In the genomic region with DNA sequence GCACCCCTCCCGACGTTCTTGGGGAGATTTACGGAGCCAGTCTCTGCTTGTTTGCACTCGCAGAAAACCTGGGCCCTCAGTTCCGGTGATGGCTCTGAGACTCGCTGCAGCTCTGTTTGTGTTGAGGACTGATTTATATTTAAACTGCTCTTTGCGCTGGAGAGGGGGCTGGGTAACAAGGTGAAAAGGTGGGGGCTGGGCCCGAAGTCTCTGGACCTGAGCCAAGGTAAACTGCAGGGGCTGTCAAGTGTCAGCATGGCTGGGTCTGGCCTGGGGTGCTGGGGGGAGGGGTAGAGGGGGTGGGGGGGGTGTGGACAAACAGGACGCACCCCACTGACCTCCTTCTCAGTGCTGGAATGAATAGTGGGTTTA, we compare ENCODE assay signal across 1 cellular context.
A peak's percentile ranks its signal among the peaks of the same experiment; 100 is the strongest.
TF ChIP-seq lines count a peak whose summit lies in the region.

No MANE protein-coding gene starts in this region.

TF ChIP-seq in HepG2, 621 proteins besides CTCF, POLR2A, EP300 and RAD21 (continued from another document):
- 0 out of 2 replicates have a peak, but pooled peaks have one; percentile 30 for TF ChIP-seq NR2F2 (IDR thresholded peaks at IDR 0.05; ENCODE audit: borderline replicate concordance, low read depth)
- no peak for TF ChIP-seq SNRNP70 (IDR thresholded peaks at IDR 0.05; ENCODE audit: low read depth, low read length)
- TF ChIP-seq MED1 (CRISPR knock-in tag; IDR thresholded peaks at IDR 0.05), result peak; percentile 48
- peak; percentile 15; the same call in 1 of the 2 replicates for TF ChIP-seq TCF7 (IDR thresholded peaks at IDR 0.05; ENCODE audit: low read depth)
- TF ChIP-seq SIX4 (CRISPR knock-in tag; IDR thresholded peaks at IDR 0.05), result no peak
- peak; percentile 52; the same call in 1 of the 2 replicates for TF ChIP-seq SOX13 (IDR thresholded peaks at IDR 0.05)
- TF ChIP-seq SOX13 (CRISPR knock-in tag; conservative IDR thresholded peaks at IDR 0.05 in 1 of 2, IDR thresholded peaks at IDR 0.05 in 1 of 2), result 0 out of 4 replicates have a peak, but pooled peaks of 1 of the 2 experiments have one; percentile 12
- TF ChIP-seq GFI1 (CRISPR knock-in tag; IDR thresholded peaks at IDR 0.05; ENCODE audit: borderline replicate concordance), result peak; percentile 81
- peak; percentile 45; the same call in 1 of the 2 replicates for TF ChIP-seq PITX1 (CRISPR knock-in tag; IDR thresholded peaks at IDR 0.05)
- peak; percentile 48; the same call in 1 of the 2 replicates for TF ChIP-seq GATAD2A (CRISPR knock-in tag; IDR thresholded peaks at IDR 0.05)
- no peak for TF ChIP-seq HDAC6 (IDR thresholded peaks at IDR 0.05; ENCODE audit: low read depth, low read length)
- peak; percentile 68 for TF ChIP-seq FOXA3 (CRISPR knock-in tag; IDR thresholded peaks at IDR 0.05)
- TF ChIP-seq SALL1 (CRISPR knock-in tag; IDR thresholded peaks at IDR 0.05), result peak; percentile 62
- 0 out of 2 replicates have a peak, but pooled peaks have one; percentile 35 for TF ChIP-seq KLF12 (CRISPR knock-in tag; IDR thresholded peaks at IDR 0.05; ENCODE audit: borderline replicate concordance)
- TF ChIP-seq MAX (IDR thresholded peaks at IDR 0.05), result peak; percentile 21; the same call in 1 of the 2 replicates
- TF ChIP-seq RXRB (CRISPR knock-in tag; IDR thresholded peaks at IDR 0.05; ENCODE audit: borderline replicate concordance), result 0 out of 2 replicates have a peak, but pooled peaks have one; percentile 9
- no peak for TF ChIP-seq CHCHD3 (CRISPR knock-in tag; IDR thresholded peaks at IDR 0.05)
- TF ChIP-seq, protein P1, sequence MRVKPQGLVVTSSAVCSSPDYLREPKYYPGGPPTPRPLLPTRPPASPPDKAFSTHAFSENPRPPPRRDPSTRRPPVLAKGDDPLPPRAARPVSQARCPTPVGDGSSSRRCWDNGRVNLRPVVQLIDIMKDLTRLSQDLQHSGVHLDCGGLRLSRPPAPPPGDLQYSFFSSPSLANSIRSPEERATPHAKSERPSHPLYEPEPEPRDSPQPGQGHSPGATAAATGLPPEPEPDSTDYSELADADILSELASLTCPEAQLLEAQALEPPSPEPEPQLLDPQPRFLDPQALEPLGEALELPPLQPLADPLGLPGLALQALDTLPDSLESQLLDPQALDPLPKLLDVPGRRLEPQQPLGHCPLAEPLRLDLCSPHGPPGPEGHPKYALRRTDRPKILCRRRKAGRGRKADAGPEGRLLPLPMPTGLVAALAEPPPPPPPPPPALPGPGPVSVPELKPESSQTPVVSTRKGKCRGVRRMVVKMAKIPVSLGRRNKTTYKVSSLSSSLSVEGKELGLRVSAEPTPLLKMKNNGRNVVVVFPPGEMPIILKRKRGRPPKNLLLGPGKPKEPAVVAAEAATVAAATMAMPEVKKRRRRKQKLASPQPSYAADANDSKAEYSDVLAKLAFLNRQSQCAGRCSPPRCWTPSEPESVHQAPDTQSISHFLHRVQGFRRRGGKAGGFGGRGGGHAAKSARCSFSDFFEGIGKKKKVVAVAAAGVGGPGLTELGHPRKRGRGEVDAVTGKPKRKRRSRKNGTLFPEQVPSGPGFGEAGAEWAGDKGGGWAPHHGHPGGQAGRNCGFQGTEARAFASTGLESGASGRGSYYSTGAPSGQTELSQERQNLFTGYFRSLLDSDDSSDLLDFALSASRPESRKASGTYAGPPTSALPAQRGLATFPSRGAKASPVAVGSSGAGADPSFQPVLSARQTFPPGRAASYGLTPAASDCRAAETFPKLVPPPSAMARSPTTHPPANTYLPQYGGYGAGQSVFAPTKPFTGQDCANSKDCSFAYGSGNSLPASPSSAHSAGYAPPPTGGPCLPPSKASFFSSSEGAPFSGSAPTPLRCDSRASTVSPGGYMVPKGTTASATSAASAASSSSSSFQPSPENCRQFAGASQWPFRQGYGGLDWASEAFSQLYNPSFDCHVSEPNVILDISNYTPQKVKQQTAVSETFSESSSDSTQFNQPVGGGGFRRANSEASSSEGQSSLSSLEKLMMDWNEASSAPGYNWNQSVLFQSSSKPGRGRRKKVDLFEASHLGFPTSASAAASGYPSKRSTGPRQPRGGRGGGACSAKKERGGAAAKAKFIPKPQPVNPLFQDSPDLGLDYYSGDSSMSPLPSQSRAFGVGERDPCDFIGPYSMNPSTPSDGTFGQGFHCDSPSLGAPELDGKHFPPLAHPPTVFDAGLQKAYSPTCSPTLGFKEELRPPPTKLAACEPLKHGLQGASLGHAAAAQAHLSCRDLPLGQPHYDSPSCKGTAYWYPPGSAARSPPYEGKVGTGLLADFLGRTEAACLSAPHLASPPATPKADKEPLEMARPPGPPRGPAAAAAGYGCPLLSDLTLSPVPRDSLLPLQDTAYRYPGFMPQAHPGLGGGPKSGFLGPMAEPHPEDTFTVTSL (CRISPR knock-in tag; IDR thresholded peaks at IDR 0.05; ENCODE audit: borderline replicate concordance), result peak; percentile 27; the same call in 1 of the 2 replicates
- TF ChIP-seq RFX1 (IDR thresholded peaks at IDR 0.05), result no peak
- TF ChIP-seq, protein P2, sequence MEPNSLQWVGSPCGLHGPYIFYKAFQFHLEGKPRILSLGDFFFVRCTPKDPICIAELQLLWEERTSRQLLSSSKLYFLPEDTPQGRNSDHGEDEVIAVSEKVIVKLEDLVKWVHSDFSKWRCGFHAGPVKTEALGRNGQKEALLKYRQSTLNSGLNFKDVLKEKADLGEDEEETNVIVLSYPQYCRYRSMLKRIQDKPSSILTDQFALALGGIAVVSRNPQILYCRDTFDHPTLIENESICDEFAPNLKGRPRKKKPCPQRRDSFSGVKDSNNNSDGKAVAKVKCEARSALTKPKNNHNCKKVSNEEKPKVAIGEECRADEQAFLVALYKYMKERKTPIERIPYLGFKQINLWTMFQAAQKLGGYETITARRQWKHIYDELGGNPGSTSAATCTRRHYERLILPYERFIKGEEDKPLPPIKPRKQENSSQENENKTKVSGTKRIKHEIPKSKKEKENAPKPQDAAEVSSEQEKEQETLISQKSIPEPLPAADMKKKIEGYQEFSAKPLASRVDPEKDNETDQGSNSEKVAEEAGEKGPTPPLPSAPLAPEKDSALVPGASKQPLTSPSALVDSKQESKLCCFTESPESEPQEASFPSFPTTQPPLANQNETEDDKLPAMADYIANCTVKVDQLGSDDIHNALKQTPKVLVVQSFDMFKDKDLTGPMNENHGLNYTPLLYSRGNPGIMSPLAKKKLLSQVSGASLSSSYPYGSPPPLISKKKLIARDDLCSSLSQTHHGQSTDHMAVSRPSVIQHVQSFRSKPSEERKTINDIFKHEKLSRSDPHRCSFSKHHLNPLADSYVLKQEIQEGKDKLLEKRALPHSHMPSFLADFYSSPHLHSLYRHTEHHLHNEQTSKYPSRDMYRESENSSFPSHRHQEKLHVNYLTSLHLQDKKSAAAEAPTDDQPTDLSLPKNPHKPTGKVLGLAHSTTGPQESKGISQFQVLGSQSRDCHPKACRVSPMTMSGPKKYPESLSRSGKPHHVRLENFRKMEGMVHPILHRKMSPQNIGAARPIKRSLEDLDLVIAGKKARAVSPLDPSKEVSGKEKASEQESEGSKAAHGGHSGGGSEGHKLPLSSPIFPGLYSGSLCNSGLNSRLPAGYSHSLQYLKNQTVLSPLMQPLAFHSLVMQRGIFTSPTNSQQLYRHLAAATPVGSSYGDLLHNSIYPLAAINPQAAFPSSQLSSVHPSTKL (CRISPR knock-in tag; IDR thresholded peaks at IDR 0.05), result peak; percentile 31
- no peak for TF ChIP-seq MLLT10 (CRISPR knock-in tag; IDR thresholded peaks at IDR 0.05)
- TF ChIP-seq EED (CRISPR knock-in tag; IDR thresholded peaks at IDR 0.05), result no peak
- TF ChIP-seq NR2F6 (IDR thresholded peaks at IDR 0.05), result peak; percentile 24; the same call in 1 of the 2 replicates
- TF ChIP-seq NR2F6 (CRISPR knock-in tag; IDR thresholded peaks at IDR 0.05), result no peak
- peak; percentile 83 for TF ChIP-seq HDAC1 (CRISPR knock-in tag; IDR thresholded peaks at IDR 0.05)
- TF ChIP-seq POGZ (CRISPR knock-in tag; IDR thresholded peaks at IDR 0.05), result peak; percentile 60
- TF ChIP-seq GABPA (IDR thresholded peaks at IDR 0.05; ENCODE audit: low read depth, low read length), result no peak
- peak; percentile 51; the same call in 1 of the 2 replicates for TF ChIP-seq GABPA (CRISPR knock-in tag; IDR thresholded peaks at IDR 0.05; ENCODE audit: low read depth)
- TF ChIP-seq TBX2 (CRISPR knock-in tag; IDR thresholded peaks at IDR 0.05; ENCODE audit: borderline replicate concordance), result peak; percentile 61; the same call in 1 of the 2 replicates
- peak; percentile 84 for TF ChIP-seq ETV5 (CRISPR knock-in tag; IDR thresholded peaks at IDR 0.05; ENCODE audit: borderline replicate concordance)
- TF ChIP-seq ZNF646 (CRISPR knock-in tag; IDR thresholded peaks at IDR 0.05), result no peak
- 0 out of 4 replicates have a peak, but pooled peaks of 1 of the 2 experiments have one; percentile 26 for TF ChIP-seq KLF16 (CRISPR knock-in tag; IDR thresholded peaks at IDR 0.05)
- TF ChIP-seq ZKSCAN5 (CRISPR knock-in tag; IDR thresholded peaks at IDR 0.05), result no peak
- TF ChIP-seq, protein P3, sequence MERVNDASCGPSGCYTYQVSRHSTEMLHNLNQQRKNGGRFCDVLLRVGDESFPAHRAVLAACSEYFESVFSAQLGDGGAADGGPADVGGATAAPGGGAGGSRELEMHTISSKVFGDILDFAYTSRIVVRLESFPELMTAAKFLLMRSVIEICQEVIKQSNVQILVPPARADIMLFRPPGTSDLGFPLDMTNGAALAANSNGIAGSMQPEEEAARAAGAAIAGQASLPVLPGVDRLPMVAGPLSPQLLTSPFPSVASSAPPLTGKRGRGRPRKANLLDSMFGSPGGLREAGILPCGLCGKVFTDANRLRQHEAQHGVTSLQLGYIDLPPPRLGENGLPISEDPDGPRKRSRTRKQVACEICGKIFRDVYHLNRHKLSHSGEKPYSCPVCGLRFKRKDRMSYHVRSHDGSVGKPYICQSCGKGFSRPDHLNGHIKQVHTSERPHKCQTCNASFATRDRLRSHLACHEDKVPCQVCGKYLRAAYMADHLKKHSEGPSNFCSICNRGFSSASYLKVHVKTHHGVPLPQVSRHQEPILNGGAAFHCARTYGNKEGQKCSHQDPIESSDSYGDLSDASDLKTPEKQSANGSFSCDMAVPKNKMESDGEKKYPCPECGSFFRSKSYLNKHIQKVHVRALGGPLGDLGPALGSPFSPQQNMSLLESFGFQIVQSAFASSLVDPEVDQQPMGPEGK (CRISPR knock-in tag; IDR thresholded peaks at IDR 0.05), result peak; percentile 78
